ENCODE assay signal across 16 cellular contexts in the genomic region with DNA sequence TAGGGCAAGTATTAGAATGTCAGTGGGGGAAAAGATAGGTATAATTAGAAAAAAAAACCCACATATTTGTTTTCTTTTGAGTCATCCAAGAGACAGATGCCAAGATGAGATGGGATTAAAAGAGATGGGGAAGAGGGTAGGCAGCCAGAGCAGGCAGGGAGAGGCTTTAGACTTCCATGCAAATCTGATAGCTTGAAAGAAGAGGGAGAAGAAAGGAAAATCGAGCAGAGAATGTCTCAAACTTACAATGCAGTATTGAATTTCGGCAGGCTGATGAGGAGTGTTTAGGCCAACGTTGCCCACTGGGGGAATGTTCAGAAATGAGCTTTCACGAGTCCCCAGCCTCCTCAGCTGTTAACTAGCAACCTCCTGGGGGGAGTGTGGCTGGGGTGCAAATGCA.
A peak's percentile ranks its signal among the peaks of the same experiment; 100 is the strongest.
DNase-seq lines count a peak whose midpoint lies in the region; ATAC-seq, FAIRE-seq and TF ChIP-seq lines count a peak whose summit lies in the region.
"Had no signal": no experiment of that assay in that cellular context is flagged by ENCODE, and none has a peak within 500 bp of the region (broad histone marks: within the 10 kb centered on the region; RNA-seq: fewer than 3 reads in every experiment).

No MANE protein-coding gene starts in this region.

- H3K9ac ChIP-seq in astrocyte (ENCODE audit: low read length): peak overlapping the region; percentile 34

- peak; percentile 83 for FAIRE-seq in astrocyte (lab: Jason Lieb, UNC)

- H3K27ac ChIP-seq in astrocyte (ENCODE audit: low read depth, low read length): peak overlapping the region; percentile 66
- H3K27ac ChIP-seq in CD8-positive, alpha-beta memory T cell (ENCODE audit: low read depth, low read length): no peak overlapping the region
- H3K27ac ChIP-seq: HL-60, RWPE1 had no signal

- H3K36me3 Mint-ChIP-seq in astrocyte (ENCODE audit: low read depth, unreplicated experiment): peaks cover 13% of the 10 kb centered on the region
- peaks cover 0 to 20% (median 0%) of the 10 kb centered on the region in 3 donors for H3K36me3 Mint-ChIP-seq in CD8-positive, alpha-beta memory T cell

- H4K20me1 ChIP-seq in astrocyte (ENCODE audit: insufficient read depth, low read length): no peaks in the 10 kb centered on the region

- peaks cover 44% of the 10 kb centered on the region for H3K4me1 Mint-ChIP-seq in astrocyte (ENCODE audit: low read depth, unreplicated experiment)
- no peaks in the 10 kb centered on the region for H3K4me1 Mint-ChIP-seq in CD8-positive, alpha-beta memory T cell
- H3K4me1 Mint-ChIP-seq: stimulated activated effector memory CD8-positive, alpha-beta T cell treated with anti-CD3 and anti-CD28 coated beads, Interleukin-12 subunit alpha, Interleukin-12 subunit beta, amount 100 ng/mL, for 72 hours had no signal

- CTCF ChIA-PET in CD8-positive, alpha-beta memory T cell (lab: Charles Lee): no interaction called here

- POLR2A ChIA-PET in CD8-positive, alpha-beta memory T cell (lab: Charles Lee): no interaction called here

- H3K36me3 ChIP-seq in astrocyte (ENCODE audit: insufficient read depth, low read length): no peaks in the 10 kb centered on the region
- no peaks in the 10 kb centered on the region for H3K36me3 ChIP-seq in CD8-positive, alpha-beta memory T cell (ENCODE audit: insufficient read depth, low read length)

- ATAC-seq in omental fat pad (ENCODE audit: low FRiP score): no peak
- ATAC-seq: stimulated activated effector memory CD8-positive, alpha-beta T cell treated with anti-CD3 and anti-CD28 coated beads, Interleukin-12 subunit alpha, Interleukin-12 subunit beta, amount 100 ng/mL, for 72 hours had no signal

- no peaks in the 10 kb centered on the region for H3K27me3 Mint-ChIP-seq in astrocyte (ENCODE audit: low read depth, unreplicated experiment)
- H3K27me3 Mint-ChIP-seq in CD8-positive, alpha-beta memory T cell: no peaks in the 10 kb centered on the region
- H3K27me3 Mint-ChIP-seq: activated CD4-positive, alpha-beta memory T cell treated with anti-CD3 and anti-CD28 coated beads, Interleukin-2, amount 10 ng/mL, durations not matched to agents 7 days and 5 days had no signal

- H3K27ac Mint-ChIP-seq in astrocyte (ENCODE audit: unreplicated experiment): peak overlapping the region; percentile 79
- H3K27ac Mint-ChIP-seq in CD8-positive, alpha-beta memory T cell: peak overlapping the region in 1 of 8 donors; percentile 5
- H3K27ac Mint-ChIP-seq: activated CD4-positive, alpha-beta memory T cell treated with anti-CD3 and anti-CD28 coated beads, Interleukin-2, amount 10 ng/mL, durations not matched to agents 7 days and 5 days; stimulated activated effector memory CD8-positive, alpha-beta T cell treated with anti-CD3 and anti-CD28 coated beads, Interleukin-12 subunit alpha, Interleukin-12 subunit beta, amount 100 ng/mL, for 72 hours had no signal

- no peaks in the 10 kb centered on the region for H3K27me3 ChIP-seq in astrocyte (ENCODE audit: insufficient read depth, low read length)
- no peaks in the 10 kb centered on the region for H3K27me3 ChIP-seq in CD8-positive, alpha-beta memory T cell (ENCODE audit: insufficient read depth, low read length, poor library complexity, severe bottlenecking)

- TF ChIP-seq CTCF in astrocyte (IDR thresholded peaks at IDR 0.05; ENCODE audit: insufficient read depth, low read depth, low read length) (no peak), omental fat pad (IDR thresholded peaks at IDR 0.05) (no peak)

- H3K79me2 ChIP-seq in astrocyte (ENCODE audit: insufficient read depth, low read length): peaks cover 45% of the 10 kb centered on the region

- H3K9me3 ChIP-seq in astrocyte (ENCODE audit: insufficient read depth, low read depth, low read length): no peaks in the 10 kb centered on the region
- H3K9me3 ChIP-seq in CD8-positive, alpha-beta memory T cell (ENCODE audit: low read length): no peaks in the 10 kb centered on the region

- DNase-seq in AG08395 (ENCODE audit: low spot score) (peak; percentile 29), HT1080 (ENCODE audit: low read depth) (peak; percentile 88), astrocyte (ENCODE audit: low read depth) (peak; percentile 63), kidney glomerular epithelial cell (lab: John Stamatoyannopoulos, UW) (peak; percentile 36), NCI-H187 treated with DMSO at 0.1 percent for 48 hours (lab: John Stamatoyannopoulos, UW) (no peak), omental fat pad (ENCODE audit: low spot score) (no peak), RPMI8226 (no peak)
- DNase-seq in CD8-positive, alpha-beta memory T cell: no peak
- DNase-seq: activated CD4-positive, alpha-beta memory T cell treated with anti-CD3 and anti-CD28 coated beads, Interleukin-2, amount 10 ng/mL, durations not matched to agents 7 days and 5 days; activated gamma-delta T cell treated with Interleukin-2 at 50 U/mL for 16 hours; H7; mesendoderm; NCI-H446 treated with DMSO at 0.1 percent for 48 hours had no signal

- peak overlapping the region; percentile 76 for H3K4me2 ChIP-seq in astrocyte (ENCODE audit: low read length)

- no peaks in the 10 kb centered on the region for H3K9me3 Mint-ChIP-seq in astrocyte (ENCODE audit: unreplicated experiment)
- H3K9me3 Mint-ChIP-seq in CD8-positive, alpha-beta memory T cell: no peaks in the 10 kb centered on the region
- H3K9me3 Mint-ChIP-seq: stimulated activated effector memory CD8-positive, alpha-beta T cell treated with anti-CD3 and anti-CD28 coated beads, Interleukin-12 subunit alpha, Interleukin-12 subunit beta, amount 100 ng/mL, for 72 hours had no signal

- H3K4me3 ChIP-seq in astrocyte (ENCODE audit: insufficient read depth, low read depth, low read length): no peak overlapping the region
- no peak overlapping the region for H3K4me3 ChIP-seq in CD8-positive, alpha-beta memory T cell (ENCODE audit: low read length)

- H3K4me3 Mint-ChIP-seq in astrocyte (ENCODE audit: unreplicated experiment): no peak overlapping the region
- H3K4me3 Mint-ChIP-seq in CD8-positive, alpha-beta memory T cell: no peak overlapping the region
- H3K4me3 Mint-ChIP-seq: activated CD4-positive, alpha-beta memory T cell treated with anti-CD3 and anti-CD28 coated beads, Interleukin-2, amount 10 ng/mL, durations not matched to agents 7 days and 5 days; stimulated activated effector memory CD8-positive, alpha-beta T cell treated with anti-CD3 and anti-CD28 coated beads, Interleukin-12 subunit alpha, Interleukin-12 subunit beta, amount 100 ng/mL, for 72 hours had no signal

- no peak overlapping the region for H2AFZ ChIP-seq in astrocyte (ENCODE audit: low read depth, low read length)

- peaks cover 19% of the 10 kb centered on the region for H3K4me1 ChIP-seq in astrocyte (ENCODE audit: insufficient read depth, low read length)
- H3K4me1 ChIP-seq in CD8-positive, alpha-beta memory T cell (ENCODE audit: insufficient read depth, low read length): no peaks in the 10 kb centered on the region

Comparison
In these comparisons a context has a peak if more than half of its experiments do, and no peak if none do; other contexts are left out.
1. DNase-seq: peak in AG08395 (single experiment), HT1080 (single experiment), astrocyte (single experiment) and kidney glomerular epithelial cell (single experiment); none in NCI-H187 treated with DMSO at 0.1 percent for 48 hours (single experiment), omental fat pad (single experiment), CD8-positive, alpha-beta memory T cell (0 of 5) and RPMI8226 (single experiment).